1 cellular context compared by ENCODE assay signal in the genomic region with DNA sequence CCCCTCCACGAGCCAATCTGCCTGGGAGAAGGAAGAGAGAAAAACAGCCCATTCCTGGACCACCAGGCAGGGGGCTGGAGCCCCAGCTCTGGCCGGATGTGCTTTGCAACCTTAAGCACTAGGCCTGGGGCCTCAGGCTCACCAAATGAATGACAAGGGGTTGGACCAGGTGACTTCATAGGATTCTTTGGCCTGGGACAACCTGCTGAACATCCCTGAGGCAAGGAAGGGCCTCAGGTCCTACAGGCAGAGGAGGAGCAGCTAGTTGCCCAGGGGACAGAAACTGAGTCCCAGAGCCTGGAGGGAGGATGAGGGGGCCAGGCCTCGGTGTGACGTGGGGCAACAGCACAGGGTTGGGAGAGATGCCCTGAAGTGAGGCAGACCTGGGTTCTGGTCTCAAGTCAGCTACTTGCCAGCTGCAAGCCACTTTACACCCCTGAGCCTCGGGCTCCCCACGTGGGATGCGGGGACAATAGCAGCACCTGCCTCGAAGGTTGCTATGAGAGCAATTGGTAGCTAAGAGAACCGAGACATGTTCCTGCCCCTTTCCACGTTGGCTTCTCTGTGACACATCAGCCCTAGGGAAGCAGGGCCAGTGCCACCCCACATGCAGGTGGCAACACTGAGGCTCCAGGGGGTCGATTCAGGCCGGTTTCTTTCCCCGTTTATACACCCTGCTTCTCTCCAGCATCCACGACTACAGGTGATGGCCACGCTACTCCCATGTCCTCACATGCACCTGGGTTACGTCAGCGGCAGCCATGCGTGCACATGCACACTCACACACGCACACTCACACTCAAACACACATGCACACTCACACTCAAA.
TF ChIP-seq lines count a peak whose summit lies in the region.

No MANE protein-coding gene starts in this region.

TF ChIP-seq in Ishikawa, 13 proteins besides CTCF, POLR2A, EP300 and RAD21 (continued from another document):
- TF ChIP-seq, protein P1, sequence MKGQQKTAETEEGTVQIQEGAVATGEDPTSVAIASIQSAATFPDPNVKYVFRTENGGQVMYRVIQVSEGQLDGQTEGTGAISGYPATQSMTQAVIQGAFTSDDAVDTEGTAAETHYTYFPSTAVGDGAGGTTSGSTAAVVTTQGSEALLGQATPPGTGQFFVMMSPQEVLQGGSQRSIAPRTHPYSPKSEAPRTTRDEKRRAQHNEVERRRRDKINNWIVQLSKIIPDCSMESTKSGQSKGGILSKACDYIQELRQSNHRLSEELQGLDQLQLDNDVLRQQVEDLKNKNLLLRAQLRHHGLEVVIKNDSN (IDR thresholded peaks at IDR 0.05) = no peak
